Comparison of ENCODE assay signal across 8 cellular contexts in the genomic region with DNA sequence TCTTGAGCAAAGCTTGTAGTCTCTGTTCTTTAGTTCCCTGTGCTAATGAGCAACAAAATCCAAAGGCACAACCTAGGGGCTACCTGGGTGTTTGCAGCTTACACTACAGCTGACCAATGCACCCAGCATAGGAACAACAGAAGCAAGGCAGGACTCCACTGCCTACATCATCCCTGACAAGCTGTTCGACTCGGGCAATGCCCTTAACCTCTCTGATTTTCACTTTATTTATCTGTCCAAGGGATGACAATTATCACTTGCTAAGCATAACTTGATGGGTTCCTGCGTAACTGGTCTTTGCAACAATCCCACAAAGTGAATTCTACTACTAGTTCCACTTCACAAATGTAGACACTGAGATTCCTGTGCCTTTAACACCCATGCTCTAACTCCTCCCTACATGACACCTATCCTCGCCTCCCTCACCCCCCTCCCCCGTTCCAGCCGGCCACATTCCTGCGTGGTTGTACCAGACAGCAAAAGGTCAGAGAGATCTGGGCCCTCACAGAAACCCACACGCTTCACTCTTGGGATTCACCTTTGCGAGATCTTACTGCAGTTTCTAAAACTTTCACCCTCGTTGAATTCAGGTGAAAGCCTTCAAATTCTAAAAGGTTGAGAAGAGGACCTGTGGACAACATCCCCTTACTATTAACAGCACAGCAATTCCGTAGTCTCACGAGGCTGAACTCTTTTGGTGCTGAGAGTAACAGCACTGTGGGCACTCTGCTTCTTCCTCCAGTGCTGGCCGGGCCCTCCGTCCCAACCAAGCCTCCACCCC. TPM values are rescaled to one million over a fixed set of nuclear protein-coding genes. Genes with fewer than 3 reads are reported as not detected.
DNase-seq lines count a peak whose midpoint lies in the region; ATAC-seq, FAIRE-seq and TF ChIP-seq lines count a peak whose summit lies in the region.

No MANE protein-coding gene starts in this region.

- intact Hi-C loops in HepG2 (cut with micrococcal nuclease; ENCODE audit: unreplicated experiment): no loop called here

- H3K27ac ChIP-seq in HepG2 (ENCODE audit: extremely low read length, insufficient read depth, low read length): peak overlapping the region; percentile 62

- CTCF ChIA-PET in HepG2 (lab: Yijun Ruan, JAX; ENCODE audit: low intra/inter-chr PET ratio, low total read pairs): no interaction called here

- H3K4me1 ChIP-seq in HepG2 (ENCODE audit: insufficient read depth, low read length): peaks cover 42% of the 10 kb centered on the region

- TF ChIP-seq CTCF in chondrocyte (IDR thresholded peaks at IDR 0.05): no peak
- no peak for TF ChIP-seq CTCF in HepG2 (CRISPR knock-in tag; IDR thresholded peaks at IDR 0.05)

- DNase-seq in activated CD4-positive, alpha-beta T cell treated with anti-CD3 and anti-CD28 coated beads for 24 hours (ENCODE audit: low read depth in 2 of 2): peak; percentile 28 to 35
- DNase-seq in activated CD4-positive, alpha-beta T cell treated with anti-CD3 and anti-CD28 coated beads, Interleukin-2, amount 50 U/mL, for 1 hour: no peak
- peak; percentile 30 to 63 for DNase-seq in SW 1271 (lab: John Stamatoyannopoulos, UW)
- no peak for DNase-seq in chondrocyte (ENCODE audit: low spot score)
- peak; percentile 43 for DNase-seq in HepG2 (ENCODE audit: low spot score)
- peak; percentile 19 to 23 (median 21) for DNase-seq in stimulated activated CD4-positive, alpha-beta T cell treated with anti-CD3 and anti-CD28 coated beads, TNF-alpha, amount 100 ng/mL, for 4 hours (ENCODE audit: low read depth in 3 of 3)

- in situ Hi-C loops in HepG2 (cut with HindIII; ENCODE audit: extremely low pct_ligation_motif_present, low pct_unique_long_range_greater_than_20kb): no loop called here

- no peaks in the 10 kb centered on the region for H3K9me3 ChIP-seq in HepG2 (ENCODE audit: low read length)

- H3K79me2 ChIP-seq in HepG2 (ENCODE audit: insufficient read depth, low read length): peaks cover 39% of the 10 kb centered on the region

- TF ChIP-seq POLR2A in HepG2 (IDR thresholded peaks at IDR 0.05; ENCODE audit: insufficient read depth in 1 of 2, low read depth in 2 of 2, low read length in 2 of 2): peak in 1 of 2 experiments; percentile 79; a peak in 2 of 4 replicates

- H3K36me3 ChIP-seq in HepG2 (replicated peaks in 1 of 2; ENCODE audit: control insufficient read depth in 1 of 2, insufficient read depth in 2 of 2, low read length in 2 of 2): peaks cover 2 to 8% of the 10 kb centered on the region in 2 experiments; a peak in 2 of 5 replicates

- H3K4me3 Mint-ChIP-seq in chondrocyte (ENCODE audit: unreplicated experiment): peak overlapping the region; percentile 90

- H2AFZ ChIP-seq in HepG2 (ENCODE audit: low read length): no peak overlapping the region

- H3K27me3 ChIP-seq in HepG2 (ENCODE audit: control insufficient read depth in 1 of 2, insufficient read depth in 2 of 2, low read length in 2 of 2): no peaks in the 10 kb centered on the region; a peak in 1 of 5 replicates

- POLR2A ChIA-PET in HepG2 (lab: Yijun Ruan, JAX): no interaction called here

- peak; percentile 58 for ATAC-seq in HepG2
- no peak for ATAC-seq in HG03135 (IDR thresholded peaks at IDR 0.05; ENCODE audit: unreplicated experiment)
- ATAC-seq in GM19035 (IDR thresholded peaks at IDR 0.05; ENCODE audit: unreplicated experiment): no peak

- no peaks in the 10 kb centered on the region for H3K27me3 Mint-ChIP-seq in chondrocyte (ENCODE audit: low read depth)

- 25% methylated on average over 10 of the region's 14 CpGs for WGBS in HepG2 (ENCODE audit: low lambda C conversion rate)

- TSS peak; percentile 70 for BruUV-seq in HepG2 (replicated peaks; lab: Mats Ljungman, UMichigan)

- peak overlapping the region; percentile 86 for H3K9ac ChIP-seq in HepG2 (ENCODE audit: insufficient read depth, low read depth, low read length)

- no peak for TF ChIP-seq EP300 in HepG2 (IDR thresholded peaks at IDR 0.05; ENCODE audit: low read depth in 2 of 2, low read length in 2 of 2)
- no peak for TF ChIP-seq EP300 in HepG2 (CRISPR knock-in tag; IDR thresholded peaks at IDR 0.05; ENCODE audit: borderline replicate concordance)

- peak overlapping the region; percentile 66 to 98 (median 89) for H3K4me3 ChIP-seq in HepG2 (replicated peaks in 1 of 3; ENCODE audit: insufficient read depth in 1 of 3, low read depth in 2 of 3, low read length in 3 of 3)

- FAIRE-seq in HepG2 (lab: Jason Lieb, UNC): peak; percentile 50

- H3K27ac Mint-ChIP-seq in chondrocyte (ENCODE audit: unreplicated experiment): peak overlapping the region; percentile 94

- peaks cover 6% of the 10 kb centered on the region for H3K36me3 Mint-ChIP-seq in chondrocyte (ENCODE audit: low read depth)

- TF ChIP-seq RAD21 in HepG2 (CRISPR knock-in tag; IDR thresholded peaks at IDR 0.05): no peak

- no peaks in the 10 kb centered on the region for H3K9me3 Mint-ChIP-seq in chondrocyte (ENCODE audit: low read depth)

- peak overlapping the region; percentile 82 for H3K4me2 ChIP-seq in HepG2 (ENCODE audit: low read depth, low read length)

- peaks cover 4% of the 10 kb centered on the region; the same call in 1 of the 2 replicates for H4K20me1 ChIP-seq in HepG2 (ENCODE audit: insufficient read depth, low read length)

- peaks cover 53% of the 10 kb centered on the region for H3K4me1 Mint-ChIP-seq in chondrocyte (ENCODE audit: low read depth)

TF ChIP-seq in HepG2, 621 proteins besides CTCF, POLR2A, EP300 and RAD21 (continues in another document):
- TF ChIP-seq PHB2 (IDR thresholded peaks at IDR 0.05; ENCODE audit: partially characterized antibody) (no peak), ARNT (IDR thresholded peaks at IDR 0.05) (no peak), ZNF331 (CRISPR knock-in tag; IDR thresholded peaks at IDR 0.05) (no peak), TAF15 (IDR thresholded peaks at IDR 0.05; ENCODE audit: low read depth, low read length, poor library complexity, severe bottlenecking) (no peak), TEAD3 (CRISPR knock-in tag; optimal IDR thresholded peaks at IDR 0.05; ENCODE audit: borderline replicate concordance) (peak; percentile 33), NCOR1 (IDR thresholded peaks at IDR 0.05; ENCODE audit: borderline replicate concordance, low read length) (no peak), ZNF768 (CRISPR knock-in tag; IDR thresholded peaks at IDR 0.05) (peak; percentile 91), HES4 (CRISPR knock-in tag; IDR thresholded peaks at IDR 0.05; ENCODE audit: borderline replicate concordance) (no peak), NFRKB (IDR thresholded peaks at IDR 0.05) (no peak)
- TF ChIP-seq, protein P1, sequence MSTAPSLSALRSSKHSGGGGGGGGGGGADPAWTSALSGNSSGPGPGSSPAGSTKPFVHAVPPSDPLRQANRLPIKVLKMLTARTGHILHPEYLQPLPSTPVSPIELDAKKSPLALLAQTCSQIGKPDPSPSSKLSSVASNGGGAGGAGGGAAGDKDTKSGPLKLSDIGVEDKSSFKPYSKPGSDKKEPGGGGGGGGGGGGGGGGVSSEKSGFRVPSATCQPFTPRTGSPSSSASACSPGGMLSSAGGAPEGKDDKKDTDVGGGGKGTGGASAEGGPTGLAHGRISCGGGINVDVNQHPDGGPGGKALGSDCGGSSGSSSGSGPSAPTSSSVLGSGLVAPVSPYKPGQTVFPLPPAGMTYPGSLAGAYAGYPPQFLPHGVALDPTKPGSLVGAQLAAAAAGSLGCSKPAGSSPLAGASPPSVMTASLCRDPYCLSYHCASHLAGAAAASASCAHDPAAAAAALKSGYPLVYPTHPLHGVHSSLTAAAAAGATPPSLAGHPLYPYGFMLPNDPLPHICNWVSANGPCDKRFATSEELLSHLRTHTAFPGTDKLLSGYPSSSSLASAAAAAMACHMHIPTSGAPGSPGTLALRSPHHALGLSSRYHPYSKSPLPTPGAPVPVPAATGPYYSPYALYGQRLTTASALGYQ (CRISPR knock-in tag; IDR thresholded peaks at IDR 0.05): no peak
- TF ChIP-seq, protein P2, sequence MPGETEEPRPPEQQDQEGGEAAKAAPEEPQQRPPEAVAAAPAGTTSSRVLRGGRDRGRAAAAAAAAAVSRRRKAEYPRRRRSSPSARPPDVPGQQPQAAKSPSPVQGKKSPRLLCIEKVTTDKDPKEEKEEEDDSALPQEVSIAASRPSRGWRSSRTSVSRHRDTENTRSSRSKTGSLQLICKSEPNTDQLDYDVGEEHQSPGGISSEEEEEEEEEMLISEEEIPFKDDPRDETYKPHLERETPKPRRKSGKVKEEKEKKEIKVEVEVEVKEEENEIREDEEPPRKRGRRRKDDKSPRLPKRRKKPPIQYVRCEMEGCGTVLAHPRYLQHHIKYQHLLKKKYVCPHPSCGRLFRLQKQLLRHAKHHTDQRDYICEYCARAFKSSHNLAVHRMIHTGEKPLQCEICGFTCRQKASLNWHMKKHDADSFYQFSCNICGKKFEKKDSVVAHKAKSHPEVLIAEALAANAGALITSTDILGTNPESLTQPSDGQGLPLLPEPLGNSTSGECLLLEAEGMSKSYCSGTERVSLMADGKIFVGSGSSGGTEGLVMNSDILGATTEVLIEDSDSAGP (CRISPR knock-in tag; IDR thresholded peaks at IDR 0.05; ENCODE audit: borderline replicate concordance): peak; percentile 78; the same call in 1 of the 2 replicates

RNA-seq across cellular contexts. Expression of a gene that starts 1.0 kb away (rescaled TPM):
- total RNA-seq in chondrocyte (8.7 to 9.3 TPM (median 8.9 TPM) in 3 replicates), HepG2 (2016; rRNA removed; fragmentation: Illumina TruSeq; extraction: Trizol) (14.1 and 15.1 TPM in 2 replicates)
- 0.91 and 1.3 TPM in 2 replicates for total RNA-seq in HepG2 (2016; cell fraction: cytosol; rRNA removed; fragmentation: Illumina TruSeq; extraction: Trizol; ENCODE audit: low read depth)
- 12.9 and 15.9 TPM in 2 replicates for total RNA-seq in HepG2 (2016; cell fraction: insoluble cytoplasmic fraction; rRNA removed; fragmentation: Illumina TruSeq; extraction: Trizol)
- 4.6 and 5.0 TPM in 2 replicates for total RNA-seq in HepG2 (2016; cell fraction: membrane; rRNA removed; fragmentation: Illumina TruSeq; extraction: Trizol)
- 6.5 and 8.3 TPM in 2 replicates for total RNA-seq in HepG2 (2016; cell fraction: nucleus; rRNA removed; fragmentation: Illumina TruSeq; extraction: Trizol)
- polyA plus RNA-seq in HepG2 (2011; rRNA removed): 9.9 and 11.2 TPM in 2 replicates
- 10.8 and 11.0 TPM in 2 replicates for polyA plus RNA-seq in HepG2 (2011; cell fraction: cytosol; rRNA removed)
- polyA plus RNA-seq in HepG2 (2011; cell fraction: nucleus; rRNA removed): 17.2 and 18.8 TPM in 2 replicates
- polyA plus RNA-seq in HepG2 (2012): 5.3 and 5.7 TPM in 2 replicates
- 0.66 and 1.2 TPM in 2 replicates for polyA plus RNA-seq in HepG2 (2016; cell fraction: cytosol; fragmentation: Illumina TruSeq; extraction: Trizol; ENCODE audit: low read depth)
- 16.3 and 16.9 TPM in 2 replicates for polyA plus RNA-seq in HepG2 (2016; cell fraction: insoluble cytoplasmic fraction; fragmentation: Illumina TruSeq; extraction: Trizol; ENCODE audit: low read depth)
- polyA plus RNA-seq in HepG2 (2016; cell fraction: membrane; fragmentation: Illumina TruSeq; extraction: Trizol; ENCODE audit: low read depth): 2.2 and 3.4 TPM in 2 replicates
- 12.6 and 15.6 TPM in 2 replicates for polyA plus RNA-seq in HepG2 (2016; cell fraction: nucleus; fragmentation: Illumina TruSeq; extraction: Trizol; ENCODE audit: insufficient read depth, low read depth)
- 61.7 and 67.2 TPM in 2 replicates for polyA minus RNA-seq in HepG2 (2011; rRNA and poly(A)+ RNA removed; ENCODE audit: low replicate concordance)
- polyA minus RNA-seq in HepG2 (2011; cell fraction: cytosol; rRNA and poly(A)+ RNA removed): 6.2 and 7.6 TPM in 2 replicates
- 9.8 and 10.4 TPM in 2 replicates for polyA minus RNA-seq in HepG2 (2011; cell fraction: nucleus; rRNA and poly(A)+ RNA removed)

Comparison
In these comparisons a context has a peak if more than half of its experiments do, and no peak if none do; other contexts are left out.
1. DNase-seq: peak in activated CD4-positive, alpha-beta T cell treated with anti-CD3 and anti-CD28 coated beads for 24 hours (2 of 2), SW 1271 (2 of 2), HepG2 (single experiment) and stimulated activated CD4-positive, alpha-beta T cell treated with anti-CD3 and anti-CD28 coated beads, TNF-alpha, amount 100 ng/mL, for 4 hours (3 of 3); none in activated CD4-positive, alpha-beta T cell treated with anti-CD3 and anti-CD28 coated beads, Interleukin-2, amount 50 U/mL, for 1 hour (single experiment) and chondrocyte (single experiment).